ENCODE assay signal across 2 cellular contexts in the genomic region with DNA sequence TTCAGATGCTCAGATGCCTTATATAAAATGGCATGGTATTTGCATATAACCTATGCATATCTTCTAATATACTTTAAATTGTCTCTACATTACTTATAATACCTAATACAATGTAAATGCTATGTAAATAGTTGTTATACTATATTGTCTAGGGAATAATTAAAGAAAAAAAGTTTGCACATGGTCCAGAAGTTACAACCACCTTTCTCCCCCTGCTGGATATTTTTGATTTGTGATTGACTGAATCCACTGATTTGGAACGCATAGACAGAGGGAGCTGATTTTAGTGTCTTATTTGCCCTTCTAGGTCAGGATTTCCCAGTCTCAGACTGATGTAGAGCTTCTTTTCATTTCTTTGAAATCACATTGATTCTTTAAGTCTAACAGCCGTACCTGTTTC.
TF ChIP-seq lines count a peak whose summit lies in the region.

No MANE protein-coding gene starts in this region.

TF ChIP-seq in HCT116, 20 proteins besides CTCF, POLR2A, EP300 and RAD21:
- TF ChIP-seq EGR1 (IDR thresholded peaks at IDR 0.05; ENCODE audit: low read depth): no peak
- TF ChIP-seq TCF7L2 (IDR thresholded peaks at IDR 0.05; ENCODE audit: borderline replicate concordance, extremely low read depth, insufficient read depth, insufficient read length): no peak
- TF ChIP-seq, protein P1, sequence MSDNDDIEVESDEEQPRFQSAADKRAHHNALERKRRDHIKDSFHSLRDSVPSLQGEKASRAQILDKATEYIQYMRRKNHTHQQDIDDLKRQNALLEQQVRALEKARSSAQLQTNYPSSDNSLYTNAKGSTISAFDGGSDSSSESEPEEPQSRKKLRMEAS (IDR thresholded peaks at IDR 0.05): no peak

TF ChIP-seq in GM12878, 131 proteins besides CTCF, POLR2A, EP300 and RAD21:
- TF ChIP-seq, protein P2, sequence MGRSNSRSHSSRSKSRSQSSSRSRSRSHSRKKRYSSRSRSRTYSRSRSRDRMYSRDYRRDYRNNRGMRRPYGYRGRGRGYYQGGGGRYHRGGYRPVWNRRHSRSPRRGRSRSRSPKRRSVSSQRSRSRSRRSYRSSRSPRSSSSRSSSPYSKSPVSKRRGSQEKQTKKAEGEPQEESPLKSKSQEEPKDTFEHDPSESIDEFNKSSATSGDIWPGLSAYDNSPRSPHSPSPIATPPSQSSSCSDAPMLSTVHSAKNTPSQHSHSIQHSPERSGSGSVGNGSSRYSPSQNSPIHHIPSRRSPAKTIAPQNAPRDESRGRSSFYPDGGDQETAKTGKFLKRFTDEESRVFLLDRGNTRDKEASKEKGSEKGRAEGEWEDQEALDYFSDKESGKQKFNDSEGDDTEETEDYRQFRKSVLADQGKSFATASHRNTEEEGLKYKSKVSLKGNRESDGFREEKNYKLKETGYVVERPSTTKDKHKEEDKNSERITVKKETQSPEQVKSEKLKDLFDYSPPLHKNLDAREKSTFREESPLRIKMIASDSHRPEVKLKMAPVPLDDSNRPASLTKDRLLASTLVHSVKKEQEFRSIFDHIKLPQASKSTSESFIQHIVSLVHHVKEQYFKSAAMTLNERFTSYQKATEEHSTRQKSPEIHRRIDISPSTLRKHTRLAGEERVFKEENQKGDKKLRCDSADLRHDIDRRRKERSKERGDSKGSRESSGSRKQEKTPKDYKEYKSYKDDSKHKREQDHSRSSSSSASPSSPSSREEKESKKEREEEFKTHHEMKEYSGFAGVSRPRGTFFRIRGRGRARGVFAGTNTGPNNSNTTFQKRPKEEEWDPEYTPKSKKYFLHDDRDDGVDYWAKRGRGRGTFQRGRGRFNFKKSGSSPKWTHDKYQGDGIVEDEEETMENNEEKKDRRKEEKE (IDR thresholded peaks at IDR 0.05): no peak
- TF ChIP-seq, protein P3, sequence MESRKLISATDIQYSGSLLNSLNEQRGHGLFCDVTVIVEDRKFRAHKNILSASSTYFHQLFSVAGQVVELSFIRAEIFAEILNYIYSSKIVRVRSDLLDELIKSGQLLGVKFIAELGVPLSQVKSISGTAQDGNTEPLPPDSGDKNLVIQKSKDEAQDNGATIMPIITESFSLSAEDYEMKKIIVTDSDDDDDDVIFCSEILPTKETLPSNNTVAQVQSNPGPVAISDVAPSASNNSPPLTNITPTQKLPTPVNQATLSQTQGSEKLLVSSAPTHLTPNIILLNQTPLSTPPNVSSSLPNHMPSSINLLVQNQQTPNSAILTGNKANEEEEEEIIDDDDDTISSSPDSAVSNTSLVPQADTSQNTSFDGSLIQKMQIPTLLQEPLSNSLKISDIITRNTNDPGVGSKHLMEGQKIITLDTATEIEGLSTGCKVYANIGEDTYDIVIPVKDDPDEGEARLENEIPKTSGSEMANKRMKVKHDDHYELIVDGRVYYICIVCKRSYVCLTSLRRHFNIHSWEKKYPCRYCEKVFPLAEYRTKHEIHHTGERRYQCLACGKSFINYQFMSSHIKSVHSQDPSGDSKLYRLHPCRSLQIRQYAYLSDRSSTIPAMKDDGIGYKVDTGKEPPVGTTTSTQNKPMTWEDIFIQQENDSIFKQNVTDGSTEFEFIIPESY (IDR thresholded peaks at IDR 0.05): no peak
- TF ChIP-seq, protein P4, sequence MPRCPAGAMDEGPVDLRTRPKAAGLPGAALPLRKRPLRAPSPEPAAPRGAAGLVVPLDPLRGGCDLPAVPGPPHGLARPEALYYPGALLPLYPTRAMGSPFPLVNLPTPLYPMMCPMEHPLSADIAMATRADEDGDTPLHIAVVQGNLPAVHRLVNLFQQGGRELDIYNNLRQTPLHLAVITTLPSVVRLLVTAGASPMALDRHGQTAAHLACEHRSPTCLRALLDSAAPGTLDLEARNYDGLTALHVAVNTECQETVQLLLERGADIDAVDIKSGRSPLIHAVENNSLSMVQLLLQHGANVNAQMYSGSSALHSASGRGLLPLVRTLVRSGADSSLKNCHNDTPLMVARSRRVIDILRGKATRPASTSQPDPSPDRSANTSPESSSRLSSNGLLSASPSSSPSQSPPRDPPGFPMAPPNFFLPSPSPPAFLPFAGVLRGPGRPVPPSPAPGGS (IDR thresholded peaks at IDR 0.05; ENCODE audit: borderline replicate concordance, insufficient read depth, low read depth, low read length, poor library complexity, severe bottlenecking): no peak
